Comparison of ENCODE assay signal across 7 cellular contexts in genomic region chr5:74895906-74896305, GRCh38. TPM values are rescaled to one million over a fixed set of nuclear protein-coding genes. Genes with fewer than 3 reads are reported as not detected.
DNase-seq lines count a peak whose midpoint lies in the region; FAIRE-seq and TF ChIP-seq lines count a peak whose summit lies in the region.

No MANE protein-coding gene starts in this region.

- peak; percentile 83 for FAIRE-seq in bronchial epithelial cell (lab: Jason Lieb, UNC)

- H3K27me3 ChIP-seq in bronchial epithelial cell (ENCODE audit: control insufficient read depth, insufficient read depth, low read length) (no peaks in the 10 kb centered on the region), kidney epithelial cell (ENCODE audit: control insufficient read depth, insufficient read depth, low read length) (no peaks in the 10 kb centered on the region)

- DNase-seq in LHCN-M2 (ENCODE audit: low read depth) (peak; percentile 35), bronchial epithelial cell (ENCODE audit: low read depth) (peak; percentile 73), kidney epithelial cell (ENCODE audit: low read depth) (peak; percentile 50), ureter (ENCODE audit: low spot score) (peak; percentile 49), SHP77 treated with DMSO at 0.1 percent for 48 hours (lab: John Stamatoyannopoulos, UW) (no peak), SIG-M5 treated with dmso at 0.1 percent for 504 hours (lab: John Stamatoyannopoulos, UW; ENCODE audit: unreplicated experiment) (no peak), NOMO-1 treated with DMSO at 0.1 percent for 48 hours (lab: John Stamatoyannopoulos, UW; ENCODE audit: unreplicated experiment) (no peak)

- no peak for TF ChIP-seq CTCF in bronchial epithelial cell (IDR thresholded peaks at IDR 0.05; ENCODE audit: insufficient read depth, low read length, severe bottlenecking)
- TF ChIP-seq CTCF in kidney epithelial cell (IDR thresholded peaks at IDR 0.05; ENCODE audit: insufficient read depth, low read length, poor library complexity, severe bottlenecking): no peak

- H3K4me3 ChIP-seq in bronchial epithelial cell (ENCODE audit: low read depth, low read length) (no peak overlapping the region), kidney epithelial cell (ENCODE audit: low read depth, low read length) (no peak overlapping the region)

- H3K36me3 ChIP-seq in bronchial epithelial cell (ENCODE audit: control insufficient read depth, insufficient read depth, low read length): no peaks in the 10 kb centered on the region
- no peaks in the 10 kb centered on the region for H3K36me3 ChIP-seq in kidney epithelial cell (ENCODE audit: control insufficient read depth, insufficient read depth, low read length)

RNA-seq across cellular contexts. Expression of gene FAM169A, which starts 29.7 kb away (rescaled TPM):
- total RNA-seq in LHCN-M2 (2014; rRNA removed) (2.1 and 2.4 TPM in 2 replicates), bronchial epithelial cell (12.1 and 21.5 TPM in 2 replicates), kidney epithelial cell (16.3 and 18.8 TPM in 2 replicates), ureter (15.2 TPM)
- 0.35 TPM for polyA plus RNA-seq in LHCN-M2 (2012)

Comparison
In these comparisons a context has a peak if more than half of its experiments do, and no peak if none do; other contexts are left out.
1. DNase-seq: peak in LHCN-M2 (single experiment), bronchial epithelial cell (single experiment), kidney epithelial cell (single experiment) and ureter (single experiment); none in SHP77 treated with DMSO at 0.1 percent for 48 hours (single experiment), SIG-M5 treated with dmso at 0.1 percent for 504 hours (single experiment) and NOMO-1 treated with DMSO at 0.1 percent for 48 hours (single experiment).